ENCODE assay signal across 1 cellular context in genomic region chr11:46242961-46243795, GRCh38.
TF ChIP-seq lines count a peak whose summit lies in the region.

No MANE protein-coding gene starts in this region.

TF ChIP-seq in HepG2, 621 proteins besides CTCF, POLR2A, EP300 and RAD21 (continued from another document and continues in another):
- TF ChIP-seq HIC2 (CRISPR knock-in tag; IDR thresholded peaks at IDR 0.05; ENCODE audit: low read depth) (no peak), BORCS8-MEF2B (CRISPR knock-in tag; IDR thresholded peaks at IDR 0.05) (peak; percentile 63; the same call in 1 of the 2 replicates), HES4 (CRISPR knock-in tag; IDR thresholded peaks at IDR 0.05; ENCODE audit: borderline replicate concordance) (no peak), NRL (CRISPR knock-in tag; IDR thresholded peaks at IDR 0.05; ENCODE audit: borderline replicate concordance) (peak; percentile 80; the same call in 1 of the 2 replicates), XBP1 (CRISPR knock-in tag; IDR thresholded peaks at IDR 0.05) (no peak), MAFG (CRISPR knock-in tag; IDR thresholded peaks at IDR 0.05) (no peak), BCL6 (CRISPR knock-in tag; IDR thresholded peaks at IDR 0.05) (peak; percentile 93), ETS1 (CRISPR knock-in tag; IDR thresholded peaks at IDR 0.05) (no peak), RBFOX2 (IDR thresholded peaks at IDR 0.05; ENCODE audit: low read depth, low read length) (peak; percentile 91), NR1H2 (CRISPR knock-in tag; IDR thresholded peaks at IDR 0.05; ENCODE audit: borderline replicate concordance, low read depth) (no peak), NR2F6 (IDR thresholded peaks at IDR 0.05) (no peak), NR2F6 (CRISPR knock-in tag; IDR thresholded peaks at IDR 0.05) (no peak), CBX1 (IDR thresholded peaks at IDR 0.05; ENCODE audit: low read depth) (no peak), ZNF850 (CRISPR knock-in tag; conservative IDR thresholded peaks at IDR 0.05) (no peak), ZNF329 (CRISPR knock-in tag; IDR thresholded peaks at IDR 0.05; ENCODE audit: low read depth) (no peak), SMYD3 (CRISPR knock-in tag; IDR thresholded peaks at IDR 0.05) (peak; percentile 69; the same call in 1 of the 2 replicates), PTBP1 (IDR thresholded peaks at IDR 0.05; ENCODE audit: low read depth, low read length, poor library complexity, severe bottlenecking) (no peak), ZNF205 (CRISPR knock-in tag; IDR thresholded peaks at IDR 0.05) (no peak; the same call in 1 of the 2 replicates), YEATS4 (CRISPR knock-in tag; IDR thresholded peaks at IDR 0.05; ENCODE audit: borderline replicate concordance) (peak; percentile 97), ZNF10 (CRISPR knock-in tag; IDR thresholded peaks at IDR 0.05; ENCODE audit: borderline replicate concordance, low read depth) (no peak), ZNF547 (CRISPR knock-in tag; IDR thresholded peaks at IDR 0.05) (0 out of 2 replicates have a peak, but pooled peaks have one; percentile 52), AKAP8 (CRISPR knock-in tag; IDR thresholded peaks at IDR 0.05) (no peak), HNF4A (CRISPR knock-in tag; IDR thresholded peaks at IDR 0.05) (0 out of 2 replicates have a peak, but pooled peaks have one; percentile 15), ZNF788 (CRISPR knock-in tag; IDR thresholded peaks at IDR 0.05; ENCODE audit: borderline replicate concordance) (peak; percentile 81; the same call in 1 of the 2 replicates), AHR (CRISPR knock-in tag; IDR thresholded peaks at IDR 0.05) (no peak), AHDC1 (CRISPR knock-in tag; IDR thresholded peaks at IDR 0.05; ENCODE audit: borderline replicate concordance) (no peak), ZNF224 (CRISPR knock-in tag; IDR thresholded peaks at IDR 0.05) (peak; percentile 71; the same call in 1 of the 2 replicates), ZNF749 (CRISPR knock-in tag; IDR thresholded peaks at IDR 0.05; ENCODE audit: borderline replicate concordance) (no peak), PHF21A (CRISPR knock-in tag; IDR thresholded peaks at IDR 0.05) (peak; percentile 58; the same call in 1 of the 2 replicates), NFIB (CRISPR knock-in tag; IDR thresholded peaks at IDR 0.05; ENCODE audit: borderline replicate concordance) (no peak), FOXM1 (CRISPR knock-in tag; IDR thresholded peaks at IDR 0.05) (no peak), ZNF75D (CRISPR knock-in tag; IDR thresholded peaks at IDR 0.05; ENCODE audit: borderline replicate concordance) (no peak), ZNF318 (CRISPR knock-in tag; IDR thresholded peaks at IDR 0.05) (peak; percentile 65; the same call in 1 of the 2 replicates), ZFP36L1 (CRISPR knock-in tag; IDR thresholded peaks at IDR 0.05) (no peak), PRMT3 (CRISPR knock-in tag; IDR thresholded peaks at IDR 0.05; ENCODE audit: borderline replicate concordance, low read depth) (no peak), ZNF724P (CRISPR knock-in tag; IDR thresholded peaks at IDR 0.05; ENCODE audit: borderline replicate concordance) (0 out of 2 replicates have a peak, but pooled peaks have one; percentile 49), MTA1 (CRISPR knock-in tag; IDR thresholded peaks at IDR 0.05; ENCODE audit: borderline replicate concordance) (peak; percentile 77; the same call in 1 of the 2 replicates), E2F5 (CRISPR knock-in tag; conservative IDR thresholded peaks at IDR 0.05) (no peak), KLF16 (CRISPR knock-in tag; IDR thresholded peaks at IDR 0.05) (peak in 1 of 2 experiments; percentile 85; a peak in 2 of 4 replicates), SP5 (CRISPR knock-in tag; IDR thresholded peaks at IDR 0.05; ENCODE audit: borderline replicate concordance, low read depth) (peak; percentile 78), ARNT2 (CRISPR knock-in tag; IDR thresholded peaks at IDR 0.05; ENCODE audit: low read depth) (peak; percentile 75), ZBTB4 (CRISPR knock-in tag; IDR thresholded peaks at IDR 0.05; ENCODE audit: borderline replicate concordance) (peak; percentile 55; the same call in 1 of the 2 replicates), TCF7 (IDR thresholded peaks at IDR 0.05; ENCODE audit: low read depth) (no peak), ZNF720 (CRISPR knock-in tag; IDR thresholded peaks at IDR 0.05) (no peak)
